28 cellular contexts compared by ENCODE assay signal in the genomic region with DNA sequence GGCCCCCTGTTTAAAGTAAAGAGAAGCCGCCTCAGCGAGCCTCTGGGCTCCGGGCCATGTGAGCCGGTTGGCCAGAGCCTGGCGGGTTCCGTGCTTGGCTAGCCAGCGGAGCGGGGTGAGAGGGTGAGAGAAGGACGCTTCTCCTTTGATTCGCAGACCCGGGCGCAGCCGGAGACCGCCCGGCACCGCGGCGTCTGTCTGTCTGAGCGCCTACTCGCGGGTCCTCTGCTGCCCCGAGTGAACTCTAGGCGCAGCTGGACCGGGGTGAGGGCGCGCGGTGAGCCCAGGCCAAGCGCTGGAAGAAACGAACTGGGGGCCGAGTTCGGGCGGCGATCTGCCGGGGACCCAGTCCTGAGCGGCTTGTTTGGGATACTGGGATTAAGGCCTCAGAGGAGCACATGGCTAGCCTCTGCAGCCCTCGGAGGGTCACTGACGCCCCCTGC. TPM values are rescaled to one million over a fixed set of nuclear protein-coding genes. Genes with fewer than 3 reads are reported as not detected.
DNase-seq lines count a peak whose midpoint lies in the region; ATAC-seq, FAIRE-seq and TF ChIP-seq lines count a peak whose summit lies in the region.
"Had no signal": no experiment of that assay in that cellular context is flagged by ENCODE, and none has a peak within 500 bp of the region (broad histone marks: within the 10 kb centered on the region; RNA-seq: fewer than 3 reads in every experiment).

No MANE protein-coding gene starts in this region.

- H3K27me3 Mint-ChIP-seq in activated T-cell treated with anti-CD3 and anti-CD28 coated beads, Interleukin-2, amount 50 U/mL, for 4 hours (ENCODE audit: low read depth) = peaks cover 76% of the 10 kb centered on the region
- H3K27me3 Mint-ChIP-seq in stimulated activated naive CD8-positive, alpha-beta T cell treated with anti-CD3 and anti-CD28 coated beads, Interleukin-15, amount 100 ng/mL, for 72 hours = peaks cover 100% of the 10 kb centered on the region

- peaks cover 0 to 34% (median 10%) of the 10 kb centered on the region in 9 donors for H3K4me1 ChIP-seq in heart right ventricle
- no peaks in the 10 kb centered on the region for H3K4me1 ChIP-seq in HepG2 (ENCODE audit: insufficient read depth, low read length)

- no peaks in the 10 kb centered on the region for H3K36me3 ChIP-seq in WERI-Rb-1
- H3K36me3 ChIP-seq in heart right ventricle = no peaks in the 10 kb centered on the region
- H3K36me3 ChIP-seq in HepG2 (replicated peaks in 1 of 2; ENCODE audit: control insufficient read depth in 1 of 2, insufficient read depth in 2 of 2, low read length in 2 of 2) = no peaks in the 10 kb centered on the region
- H3K36me3 ChIP-seq: tibial artery had no signal

- H3K9me3 ChIP-seq in WERI-Rb-1 (ENCODE audit: severe bottlenecking) (no peaks in the 10 kb centered on the region), heart right ventricle (no peaks in the 10 kb centered on the region), HepG2 (ENCODE audit: low read length) (no peaks in the 10 kb centered on the region)
- H3K9me3 ChIP-seq: tibial artery had no signal

- TF ChIP-seq CTCF in WERI-Rb-1 (IDR thresholded peaks at IDR 0.05; ENCODE audit: low read depth, low read length) (no peak), heart right ventricle (IDR thresholded peaks at IDR 0.05) (no peak), HepG2 (CRISPR knock-in tag; IDR thresholded peaks at IDR 0.05) (no peak), GM13976 (IDR thresholded peaks at IDR 0.05; ENCODE audit: borderline replicate concordance, control extremely low read depth, extremely low read depth, insufficient read depth, missing control alignments) (no peak)

- TF ChIP-seq RAD21 in HepG2 (CRISPR knock-in tag; IDR thresholded peaks at IDR 0.05) = no peak

- in situ Hi-C loops in HepG2 (cut with HindIII; ENCODE audit: extremely low pct_ligation_motif_present, low pct_unique_long_range_greater_than_20kb) (no loop called here), GM13976 (cut with MboI; ENCODE audit: low sequenced_read_pairs, unreplicated experiment) (no loop called here)

- FAIRE-seq in HepG2 (lab: Jason Lieb, UNC) = no peak
- FAIRE-seq: HTR-8/SVneo had no signal

- CTCF ChIA-PET in HepG2 (lab: Yijun Ruan, JAX; ENCODE audit: low intra/inter-chr PET ratio, low total read pairs) = no interaction called here

- H3K36me3 Mint-ChIP-seq in activated T-cell treated with anti-CD3 and anti-CD28 coated beads, Interleukin-2, amount 50 U/mL, for 4 hours (ENCODE audit: insufficient read depth) = no peaks in the 10 kb centered on the region
- H3K36me3 Mint-ChIP-seq: activated naive CD8-positive, alpha-beta T cell; CD14-positive monocyte; immature natural killer cell had no signal

- H3K4me3 ChIP-seq in WERI-Rb-1 (ENCODE audit: low read depth, low read length) (no peak overlapping the region), heart right ventricle (peak overlapping the region in 4 of 10 donors; percentile 17 to 27 (median 26)), HepG2 (replicated peaks in 1 of 3; ENCODE audit: insufficient read depth in 1 of 3, low read depth in 2 of 3, low read length in 3 of 3) (no peak overlapping the region; a peak in 1 of 6 replicates)
- H3K4me3 ChIP-seq: tibial artery had no signal

- no peak overlapping the region for H3K4me2 ChIP-seq in HepG2 (ENCODE audit: low read depth, low read length)
- H3K4me2 ChIP-seq: KMS-11 had no signal

- intact Hi-C loops in heart right ventricle (cut with DNase I) = no loop called here
- intact Hi-C loops in HepG2 (cut with micrococcal nuclease; ENCODE audit: unreplicated experiment) = no loop called here

- H3K4me1 Mint-ChIP-seq in activated T-cell treated with anti-CD3 and anti-CD28 coated beads, Interleukin-2, amount 50 U/mL, for 4 hours (ENCODE audit: low read depth) = no peaks in the 10 kb centered on the region
- H3K4me1 Mint-ChIP-seq in stimulated activated naive CD8-positive, alpha-beta T cell treated with anti-CD3 and anti-CD28 coated beads, Interleukin-15, amount 100 ng/mL, for 72 hours = peaks cover 6% of the 10 kb centered on the region
- H3K4me1 Mint-ChIP-seq: activated T-helper 17 cell treated with anti-CD3 and anti-CD28 coated beads, Interleukin-2, amount 50 U/mL, for 72 hours; CD14-positive monocyte; immature natural killer cell; nephron had no signal

- H3K9me3 Mint-ChIP-seq in activated T-cell treated with anti-CD3 and anti-CD28 coated beads, Interleukin-2, amount 50 U/mL, for 4 hours = no peaks in the 10 kb centered on the region
- H3K9me3 Mint-ChIP-seq in stimulated activated naive CD8-positive, alpha-beta T cell treated with anti-CD3 and anti-CD28 coated beads, Interleukin-15, amount 100 ng/mL, for 72 hours = no peaks in the 10 kb centered on the region
- H3K9me3 Mint-ChIP-seq: activated T-helper 17 cell treated with anti-CD3 and anti-CD28 coated beads, Interleukin-2, amount 50 U/mL, for 72 hours; nephron had no signal

- no peak overlapping the region for H3K27ac ChIP-seq in WERI-Rb-1
- H3K27ac ChIP-seq in heart right ventricle = peak overlapping the region in 2 of 10 donors; percentile 41 to 56
- H3K27ac ChIP-seq in HepG2 (ENCODE audit: extremely low read length, insufficient read depth, low read length) = no peak overlapping the region
- H3K27ac ChIP-seq: KMS-11, RWPE1, tibial artery, VCaP had no signal

- no peak overlapping the region for H3K4me3 Mint-ChIP-seq in activated T-cell treated with anti-CD3 and anti-CD28 coated beads, Interleukin-2, amount 50 U/mL, for 4 hours
- H3K4me3 Mint-ChIP-seq in stimulated activated naive CD8-positive, alpha-beta T cell treated with anti-CD3 and anti-CD28 coated beads, Interleukin-15, amount 100 ng/mL, for 72 hours = no peak overlapping the region
- H3K4me3 Mint-ChIP-seq: activated naive CD8-positive, alpha-beta T cell; activated T-helper 17 cell treated with anti-CD3 and anti-CD28 coated beads, Interleukin-2, amount 50 U/mL, for 72 hours; immature natural killer cell; nephron had no signal

- TF ChIP-seq EP300 in HepG2 (IDR thresholded peaks at IDR 0.05; ENCODE audit: low read depth in 2 of 2, low read length in 2 of 2) = no peak
- no peak for TF ChIP-seq EP300 in HepG2 (CRISPR knock-in tag; IDR thresholded peaks at IDR 0.05; ENCODE audit: borderline replicate concordance)

- DNase-seq in DMS79 treated with DMSO at 0.1 percent for 48 hours (lab: John Stamatoyannopoulos, UW) = peak; percentile 25
- DNase-seq in WERI-Rb-1 = peak; percentile 34
- no peak for DNase-seq in heart right ventricle
- DNase-seq in HepG2 (ENCODE audit: low spot score) = no peak
- DNase-seq in activated T-cell treated with anti-CD3 and anti-CD28 coated beads, Interleukin-2, amount 50 U/mL, for 4 hours = no peak
- DNase-seq in GM13976 (ENCODE audit: low spot score) = no peak
- DNase-seq in stimulated activated naive CD8-positive, alpha-beta T cell treated with anti-CD3 and anti-CD28 coated beads, Interleukin-15, amount 100 ng/mL, for 72 hours = no peak
- DNase-seq: activated CD4-positive, alpha-beta T cell treated with anti-CD3 and anti-CD28 coated beads, Interleukin-2, amount 50 U/mL, for 4 hours; activated CD8-positive, alpha-beta memory T cell treated with anti-CD3 and anti-CD28 coated beads, Interleukin-2, amount 50 U/mL, for 4 hours; aorta; central memory CD4-positive, alpha-beta T cell; immature natural killer cell; NCI-H146; posterior cingulate gyrus; stimulated activated naive CD8-positive, alpha-beta T cell treated with anti-CD3 and anti-CD28 coated beads, Interleukin-15, Interleukin-2, amounts not matched to agents 100 U/mL and 50 U/mL, for 24 hours; tibial artery had no signal

- no peak overlapping the region for H2AFZ ChIP-seq in HepG2 (ENCODE audit: low read length)

- H3K79me2 ChIP-seq in HepG2 (ENCODE audit: insufficient read depth, low read length) = no peaks in the 10 kb centered on the region

- H3K27me3 ChIP-seq in WERI-Rb-1 (ENCODE audit: insufficient read depth, low read depth, severe bottlenecking) = peaks cover 94% of the 10 kb centered on the region
- peaks cover 0 to 98% (median 93%) of the 10 kb centered on the region in 7 donors for H3K27me3 ChIP-seq in heart right ventricle
- peaks cover 10 to 83% of the 10 kb centered on the region in 2 experiments for H3K27me3 ChIP-seq in HepG2 (ENCODE audit: control insufficient read depth in 1 of 2, insufficient read depth in 2 of 2, low read length in 2 of 2)

- no peak overlapping the region for H3K27ac Mint-ChIP-seq in stimulated activated naive CD8-positive, alpha-beta T cell treated with anti-CD3 and anti-CD28 coated beads, Interleukin-15, amount 100 ng/mL, for 72 hours
- H3K27ac Mint-ChIP-seq: activated naive CD8-positive, alpha-beta T cell; activated T-helper 17 cell treated with anti-CD3 and anti-CD28 coated beads, Interleukin-2, amount 50 U/mL, for 72 hours; CD14-positive monocyte; immature natural killer cell; nephron had no signal

- 2% methylated on average over 37 of the region's 37 CpGs for WGBS in heart right ventricle, 2 donors
- 0% methylated on average over 2 of the region's 37 CpGs for WGBS in HepG2 (ENCODE audit: low lambda C conversion rate)

- H3K9ac ChIP-seq in HepG2 (ENCODE audit: insufficient read depth, low read depth, low read length) = no peak overlapping the region
- H3K9ac ChIP-seq: KMS-11 had no signal

- ATAC-seq in heart right ventricle = peak; percentile 32 to 70 (median 50)
- ATAC-seq in HepG2 = peak; percentile 59
- ATAC-seq in activated CD4-positive, CD25-positive, alpha-beta regulatory T cell treated with anti-CD3 and anti-CD28 coated beads, Interleukin-2, amount 50 U/mL, for 24 hours = no peak
- ATAC-seq in activated T-cell treated with anti-CD3 and anti-CD28 coated beads, Interleukin-2, amount 50 U/mL, for 4 hours = no peak
- ATAC-seq in stimulated activated naive CD8-positive, alpha-beta T cell treated with anti-CD3 and anti-CD28 coated beads, Interleukin-15, amount 100 ng/mL, for 72 hours = no peak
- ATAC-seq: activated T-helper 17 cell treated with anti-CD3 and anti-CD28 coated beads, Interleukin-2, amount 50 U/mL, for 72 hours; sciatic nerve; stimulated activated naive CD8-positive, alpha-beta T cell treated with anti-CD3 and anti-CD28 coated beads, Interleukin-15, Interleukin-2, amounts not matched to agents 100 U/mL and 50 U/mL, for 24 hours had no signal

- no TSS peak for BruUV-seq in HepG2 (replicated peaks; lab: Mats Ljungman, UMichigan)

- TF ChIP-seq POLR2A in HepG2 (IDR thresholded peaks at IDR 0.05; ENCODE audit: insufficient read depth in 1 of 2, low read depth in 2 of 2, low read length in 2 of 2) = no peak

- POLR2A ChIA-PET in HepG2 (lab: Yijun Ruan, JAX) = no interaction called here

- no peaks in the 10 kb centered on the region for H4K20me1 ChIP-seq in HepG2 (ENCODE audit: insufficient read depth, low read length)

RNA-seq across cellular contexts. Expression of a gene that starts 41.4 kb away (rescaled TPM):
- 10 to 100 TPM; 24.6 to 70.1 (median 54.3) TPM for total RNA-seq in heart right ventricle
- polyA plus RNA-seq in heart right ventricle = 10 to 100 TPM in 1 of 2 donors, 1 to 10 TPM in 1; 4.0 to 30.2 TPM
- not detected in 2 replicates for total RNA-seq in HepG2 (2016; rRNA removed; fragmentation: Illumina TruSeq; extraction: Trizol)
- not detected in 2 replicates for total RNA-seq in HepG2 (2016; cell fraction: cytosol; rRNA removed; fragmentation: Illumina TruSeq; extraction: Trizol; ENCODE audit: low read depth)
- total RNA-seq in HepG2 (2016; cell fraction: insoluble cytoplasmic fraction; rRNA removed; fragmentation: Illumina TruSeq; extraction: Trizol) = not detected in 2 replicates
- total RNA-seq in HepG2 (2016; cell fraction: membrane; rRNA removed; fragmentation: Illumina TruSeq; extraction: Trizol) = not detected in 2 replicates
- not detected in 2 replicates for total RNA-seq in HepG2 (2016; cell fraction: nucleus; rRNA removed; fragmentation: Illumina TruSeq; extraction: Trizol)
- polyA plus RNA-seq in HepG2 (2011; rRNA removed) = not detected in 2 replicates
- polyA plus RNA-seq in HepG2 (2011; cell fraction: cytosol; rRNA removed) = not detected in 2 replicates
- not detected in 2 replicates for polyA plus RNA-seq in HepG2 (2011; cell fraction: nucleus; rRNA removed)
- polyA plus RNA-seq in HepG2 (2012) = not detected in 2 replicates
- not detected in 2 replicates for polyA plus RNA-seq in HepG2 (2016; cell fraction: cytosol; fragmentation: Illumina TruSeq; extraction: Trizol; ENCODE audit: low read depth)
- polyA plus RNA-seq in HepG2 (2016; cell fraction: insoluble cytoplasmic fraction; fragmentation: Illumina TruSeq; extraction: Trizol; ENCODE audit: low read depth) = not detected in 2 replicates
- not detected in 2 replicates for polyA plus RNA-seq in HepG2 (2016; cell fraction: membrane; fragmentation: Illumina TruSeq; extraction: Trizol; ENCODE audit: low read depth)
- polyA plus RNA-seq in HepG2 (2016; cell fraction: nucleus; fragmentation: Illumina TruSeq; extraction: Trizol; ENCODE audit: insufficient read depth, low read depth) = not detected in 2 replicates
- polyA minus RNA-seq in HepG2 (2011; rRNA and poly(A)+ RNA removed; ENCODE audit: low replicate concordance) = not detected in 2 replicates
- polyA minus RNA-seq in HepG2 (2011; cell fraction: cytosol; rRNA and poly(A)+ RNA removed) = not detected in 2 replicates
- not detected in 2 replicates for polyA minus RNA-seq in HepG2 (2011; cell fraction: nucleus; rRNA and poly(A)+ RNA removed)
- total RNA-seq in activated T-cell treated with anti-CD3 and anti-CD28 coated beads, Interleukin-2, amount 50 U/mL, for 4 hours = not detected
- total RNA-seq: activated T-helper 17 cell treated with anti-CD3 and anti-CD28 coated beads, Interleukin-2, amount 50 U/mL, for 72 hours; dermis microvascular lymphatic vessel endothelial cell; mononuclear cell; sciatic nerve had no signal
- polyA plus RNA-seq: CD14-positive monocyte, immature natural killer cell had no signal

Comparison
In these comparisons a context has a peak if more than half of its experiments do, and no peak if none do; other contexts are left out.
1. DNase-seq: peak in DMS79 treated with DMSO at 0.1 percent for 48 hours (single experiment) and WERI-Rb-1 (single experiment); none in heart right ventricle (0 of 2), HepG2 (single experiment), activated T-cell treated with anti-CD3 and anti-CD28 coated beads, Interleukin-2, amount 50 U/mL, for 4 hours (single experiment), GM13976 (single experiment) and stimulated activated naive CD8-positive, alpha-beta T cell treated with anti-CD3 and anti-CD28 coated beads, Interleukin-15, amount 100 ng/mL, for 72 hours (0 of 2).
2. ATAC-seq: peak in heart right ventricle (8 of 8) and HepG2 (single experiment); none in activated CD4-positive, CD25-positive, alpha-beta regulatory T cell treated with anti-CD3 and anti-CD28 coated beads, Interleukin-2, amount 50 U/mL, for 24 hours (0 of 2), activated T-cell treated with anti-CD3 and anti-CD28 coated beads, Interleukin-2, amount 50 U/mL, for 4 hours (0 of 2) and stimulated activated naive CD8-positive, alpha-beta T cell treated with anti-CD3 and anti-CD28 coated beads, Interleukin-15, amount 100 ng/mL, for 72 hours (single experiment).
3. RNA of a gene that starts 41.4 kb away (total RNA-seq): 24.6 to 70.1 TPM in heart right ventricle; not detected in HepG2 and not detected in activated T-cell treated with anti-CD3 and anti-CD28 coated beads, Interleukin-2, amount 50 U/mL, for 4 hours; every median in the first group is over 10 times any median in the second.